In the genomic region with DNA sequence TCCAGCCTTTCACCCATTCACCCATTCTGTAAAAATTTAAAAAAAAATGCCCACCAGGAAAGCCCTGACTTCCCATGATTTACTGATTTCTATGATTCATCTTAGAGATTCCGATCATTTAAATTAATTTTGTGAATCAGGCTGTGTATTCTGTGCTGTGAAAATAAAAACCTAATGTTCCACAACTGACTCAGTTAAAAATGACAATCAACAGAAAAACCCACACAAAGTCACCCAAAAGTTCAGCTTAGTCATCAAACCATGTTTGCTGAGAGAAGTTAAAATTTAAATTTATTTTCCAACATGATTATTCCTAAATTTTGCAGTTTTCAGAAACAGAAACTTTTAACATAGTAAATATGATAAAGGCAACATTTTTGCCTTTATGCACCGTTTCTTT, we compare ENCODE assay signal across 26 cellular contexts.
"Had no signal": no experiment of that assay in that cellular context is flagged by ENCODE, and none has a peak within 500 bp of the region (broad histone marks: within the 10 kb centered on the region; RNA-seq: fewer than 3 reads in every experiment).

No MANE protein-coding gene starts in this region.

- H3K27ac Mint-ChIP-seq: activated CD4-positive, alpha-beta T cell treated with anti-CD3 and anti-CD28 coated beads for 36 hours; activated CD8-positive, alpha-beta memory T cell treated with anti-CD3 and anti-CD28 coated beads, Interleukin-2, amount 10 ng/mL, durations not matched to agents 7 days and 5 days; activated CD8-positive, alpha-beta T cell treated with anti-CD3 and anti-CD28 coated beads, Interleukin-2, amount 10 ng/mL, durations not matched to agents 7 days and 5 days; activated naive CD4-positive, alpha-beta T cell treated with anti-CD3 and anti-CD28 coated beads, Interleukin-2, amount 50 U/mL, for 72 hours; effector memory CD8-positive, alpha-beta T cell; memory B cell; natural killer cell; neural progenitor cell; T-helper 2 cell treated with Interferon-gamma antibody and Interleukin-4, amounts not matched to agents 5 μg/mL and 100 μg/mL, for 36 hours had no signal

- H3K36me3 ChIP-seq: heart right ventricle, neural progenitor cell, right atrium auricular region, thoracic aorta, uterus had no signal

- H3K9me3 ChIP-seq: body of pancreas had no signal

- H3K4me1 ChIP-seq: body of pancreas, heart right ventricle, neural progenitor cell, right atrium auricular region, uterus had no signal

- H3K4me2 ChIP-seq: neural progenitor cell had no signal

- H3K27me3 Mint-ChIP-seq: activated CD4-positive, alpha-beta T cell treated with anti-CD3 and anti-CD28 coated beads for 36 hours; activated CD8-positive, alpha-beta memory T cell treated with anti-CD3 and anti-CD28 coated beads, Interleukin-2, amount 10 ng/mL, durations not matched to agents 7 days and 5 days; effector memory CD8-positive, alpha-beta T cell; memory B cell had no signal

- H3K9me3 Mint-ChIP-seq: effector memory CD8-positive, alpha-beta T cell had no signal

- DNase-seq: activated CD4-positive, alpha-beta T cell treated with anti-CD3 and anti-CD28 coated beads for 36 hours; activated CD4-positive, CD25-positive, alpha-beta regulatory T cell; activated CD8-positive, alpha-beta memory T cell treated with anti-CD3 and anti-CD28 coated beads, Interleukin-2, amount 10 ng/mL, durations not matched to agents 7 days and 5 days; activated CD8-positive, alpha-beta T cell treated with anti-CD3 and anti-CD28 coated beads, Interleukin-2, amount 10 ng/mL, durations not matched to agents 7 days and 5 days; activated naive CD4-positive, alpha-beta T cell; activated T-cell treated with anti-CD3 and anti-CD28 coated beads, Interleukin-2, amount 50 U/mL, for 48 hours; body of pancreas; cerebellar nuclear complex; dorsolateral prefrontal cortex; effector memory CD8-positive, alpha-beta T cell; erythroblast; foreskin melanocyte; heart right ventricle; natural killer cell; occipital lobe; stimulated activated CD4-positive, alpha-beta T cell treated with anti-CD3 and anti-CD28 coated beads, Interleukin-2, amount 100 ng/mL, for 48 hours; stimulated activated naive CD4-positive, alpha-beta T cell treated with Interleukin-2 at 50 U/mL for 16 hours; trophoblast cell; uterus had no signal

- H3K9ac ChIP-seq: neural progenitor cell had no signal

- H3K27ac ChIP-seq: body of pancreas, coronary artery, dorsolateral prefrontal cortex, heart right ventricle, neural progenitor cell, right atrium auricular region, thoracic aorta, uterus had no signal

- H3K36me3 Mint-ChIP-seq: activated CD8-positive, alpha-beta memory T cell treated with anti-CD3 and anti-CD28 coated beads, Interleukin-2, amount 10 ng/mL, durations not matched to agents 7 days and 5 days; activated naive CD4-positive, alpha-beta T cell treated with anti-CD3 and anti-CD28 coated beads, Interleukin-2, amount 50 U/mL, for 72 hours; memory B cell; natural killer cell; neural progenitor cell had no signal

- H3K4me1 Mint-ChIP-seq: activated CD4-positive, alpha-beta T cell treated with anti-CD3 and anti-CD28 coated beads for 36 hours; activated CD8-positive, alpha-beta memory T cell treated with anti-CD3 and anti-CD28 coated beads, Interleukin-2, amount 10 ng/mL, durations not matched to agents 7 days and 5 days; memory B cell; natural killer cell; neural progenitor cell had no signal

- H3K4me3 ChIP-seq: body of pancreas, coronary artery, dorsolateral prefrontal cortex, heart right ventricle, neural progenitor cell, right atrium auricular region, thoracic aorta, uterus had no signal

- H3K27me3 ChIP-seq: body of pancreas, dorsolateral prefrontal cortex, heart right ventricle, neural progenitor cell, right atrium auricular region, uterus had no signal

- H2AFZ ChIP-seq: neural progenitor cell had no signal

- H3K4me3 Mint-ChIP-seq: activated CD4-positive, alpha-beta T cell treated with anti-CD3 and anti-CD28 coated beads for 36 hours; activated CD8-positive, alpha-beta memory T cell treated with anti-CD3 and anti-CD28 coated beads, Interleukin-2, amount 10 ng/mL, durations not matched to agents 7 days and 5 days; activated CD8-positive, alpha-beta T cell treated with anti-CD3 and anti-CD28 coated beads, Interleukin-2, amount 10 ng/mL, durations not matched to agents 7 days and 5 days; effector memory CD8-positive, alpha-beta T cell; memory B cell; natural killer cell; neural progenitor cell; T-helper 2 cell treated with Interferon-gamma antibody and Interleukin-4, amounts not matched to agents 5 μg/mL and 100 μg/mL, for 36 hours had no signal
